In genomic region chr9:131640438-131641181, GRCh38 we compare ENCODE assay signal across 9 cellular contexts.
DNase-seq lines count a peak whose midpoint lies in the region; ATAC-seq and TF ChIP-seq lines count a peak whose summit lies in the region.
"Had no signal": no experiment of that assay in that cellular context is flagged by ENCODE, and none has a peak within 500 bp of the region (broad histone marks: within the 10 kb centered on the region; RNA-seq: fewer than 3 reads in every experiment).

No MANE protein-coding gene starts in this region.

- H2AK5ac ChIP-seq in IMR-90 (ENCODE audit: low read depth, low read length) = no peak overlapping the region

- TF ChIP-seq RAD21 in IMR-90 (IDR thresholded peaks at IDR 0.05; ENCODE audit: low read length) = no peak

- POLR2A ChIA-PET in IMR-90 (lab: Charles Lee; ENCODE audit: unreplicated experiment) = no interaction called here

- 0 out of 2 replicates have a peak overlapping the region, but pooled peaks have one; percentile 1 for H3K4ac ChIP-seq in IMR-90 (ENCODE audit: low read depth, low read length)

- peaks cover 12% of the 10 kb centered on the region for H3K9me1 ChIP-seq in IMR-90 (ENCODE audit: insufficient read depth, low read length)

- no peak for ATAC-seq in IMR-90 (ENCODE audit: low read depth)
- ATAC-seq in sciatic nerve = peak; percentile 3
- no peak for ATAC-seq in lower lobe of right lung
- no peak for ATAC-seq in HG03280 (IDR thresholded peaks at IDR 0.05; ENCODE audit: unreplicated experiment)

- H3K9me3 ChIP-seq in IMR-90 (ENCODE audit: control insufficient read depth, insufficient read depth, low read length) = no peaks in the 10 kb centered on the region
- no peaks in the 10 kb centered on the region for H3K9me3 ChIP-seq in lower lobe of right lung

- H2BK5ac ChIP-seq in IMR-90 (ENCODE audit: low read depth, low read length, poor library complexity, severe bottlenecking) = no peak overlapping the region

- H3K4me1 ChIP-seq in IMR-90 (ENCODE audit: control insufficient read depth, insufficient read depth, low read length) (peaks cover 14% of the 10 kb centered on the region), lower lobe of right lung (peaks cover 24% of the 10 kb centered on the region)

- TF ChIP-seq CTCF in IMR-90 (conservative IDR thresholded peaks at IDR 0.05; ENCODE audit: low read depth, low read length) (no peak), dorsolateral prefrontal cortex (IDR thresholded peaks at IDR 0.05 in 54 of 56, conservative IDR thresholded peaks at IDR 0.05 in 2 of 56; ENCODE audit: low read depth in 1 of 56, partially characterized antibody in 56 of 56) (peak in 3 of 56 donors; percentile 4 to 21 (median 15)), lower lobe of right lung (IDR thresholded peaks at IDR 0.05) (no peak)

- no peak overlapping the region for H3K9ac ChIP-seq in IMR-90 (ENCODE audit: low read depth, low read length)

- no TSS peak for BruUV-seq in IMR-90 (replicated peaks; lab: Mats Ljungman, UMichigan)

- no peak overlapping the region; the same call in 2 of the 3 replicates for H2BK15ac ChIP-seq in IMR-90 (ENCODE audit: low read depth, low read length)

- H4K20me1 ChIP-seq in IMR-90 (ENCODE audit: insufficient read depth, low read length) = no peaks in the 10 kb centered on the region

- H3K23ac ChIP-seq in IMR-90 (ENCODE audit: low read depth, low read length) = no peak overlapping the region

- H3K36me3 ChIP-seq in IMR-90 (ENCODE audit: control insufficient read depth, insufficient read depth, low read length) (peaks cover 13% of the 10 kb centered on the region), lower lobe of right lung (peaks cover 60% of the 10 kb centered on the region)

- no peak overlapping the region for H2BK120ac ChIP-seq in IMR-90 (ENCODE audit: low read depth, low read length)

- H3K4me3 ChIP-seq in IMR-90 (ENCODE audit: insufficient read depth, low read depth, low read length) (no peak overlapping the region), dorsolateral prefrontal cortex (no peak overlapping the region), lower lobe of right lung (no peak overlapping the region)

- no peak overlapping the region for H4K91ac ChIP-seq in IMR-90 (ENCODE audit: insufficient read depth, low read depth, low read length)

- DNase-seq in CD1c-positive myeloid dendritic cell (ENCODE audit: extremely low spot score) = peak; percentile 82
- no peak for DNase-seq in IMR-90
- DNase-seq in dorsolateral prefrontal cortex = peak in 3 of 10 donors; percentile 40 to 50 (median 45)
- DNase-seq in sciatic nerve (ENCODE audit: low spot score) = peak; percentile 58
- no peak for DNase-seq in lower lobe of right lung
- DNase-seq in OCI-M2 (lab: John Stamatoyannopoulos, UW; ENCODE audit: unreplicated experiment) = no peak
- no peak for DNase-seq in ureter (ENCODE audit: low spot score)
- DNase-seq: DMS53 had no signal

- no peak overlapping the region for H2AFZ ChIP-seq in IMR-90 (replicated peaks; ENCODE audit: low read length, poor library complexity)

- 100% methylated on average over 3 of the region's 11 CpGs; no CpG with 5 or more reads in 1 of the 2 experiments for WGBS in IMR-90 (ENCODE audit: extremely low coverage in 2 of 2, insufficient read length in 1 of 2), 2 experiments

- H3K27ac ChIP-seq in IMR-90 (ENCODE audit: insufficient read depth, low read length) = no peak overlapping the region
- peak overlapping the region in 46 of 59 donors; percentile 4 to 86 (median 67) for H3K27ac ChIP-seq in dorsolateral prefrontal cortex
- no peak overlapping the region for H3K27ac ChIP-seq in lower lobe of right lung

- H3K27me3 ChIP-seq in IMR-90 (ENCODE audit: control insufficient read depth, insufficient read depth, low read length) (no peaks in the 10 kb centered on the region), dorsolateral prefrontal cortex (no peaks in the 10 kb centered on the region), lower lobe of right lung (ENCODE audit: low read depth) (no peaks in the 10 kb centered on the region)

- no peak overlapping the region for H3K14ac ChIP-seq in IMR-90 (replicated peaks; ENCODE audit: low read depth, low read length)

- dilution Hi-C loops in IMR-90 (cut with HindIII; ENCODE audit: low sequenced_read_pairs, unreplicated experiment) = no loop called here

- peak overlapping the region; percentile 20 for H2AK9ac ChIP-seq in IMR-90 (replicated peaks; ENCODE audit: low read depth, low read length, poor library complexity)

- CTCF ChIA-PET in IMR-90 (lab: Yijun Ruan, JAX) = no interaction called here

- intact Hi-C loops in IMR-90 (cut with micrococcal nuclease) = no loop called here
- intact Hi-C loops in dorsolateral prefrontal cortex (cut with DNase I) = no loop called here
- intact Hi-C loops in sciatic nerve (cut with DNase I) = no loop called here
- intact Hi-C loops in lower lobe of right lung (cut with DNase I) = no loop called here

- H4K8ac ChIP-seq in IMR-90 (ENCODE audit: low read depth in 2 of 2, low read length in 2 of 2) = no peak overlapping the region

- no peak for TF ChIP-seq POLR2A in IMR-90 (IDR thresholded peaks at IDR 0.05; ENCODE audit: low read depth, low read length)

- peaks cover 8 to 39% of the 10 kb centered on the region in 2 experiments; a peak in 3 of 4 replicates for H3K79me1 ChIP-seq in IMR-90 (ENCODE audit: low read depth in 1 of 2, low read length in 2 of 2)

- in situ Hi-C loops in IMR-90 (cut with MboI; ENCODE audit: low sequenced_read_pairs) = no loop called here

- H3K56ac ChIP-seq in IMR-90 (ENCODE audit: extremely low read depth, insufficient read depth, low read length) = no peak overlapping the region

- H4K5ac ChIP-seq in IMR-90 (ENCODE audit: low read depth, low read length) = no peak overlapping the region

- no peak overlapping the region for H2BK20ac ChIP-seq in IMR-90 (ENCODE audit: low read depth, low read length)

- 0 out of 2 replicates have a peak overlapping the region, but pooled peaks have one; percentile 14 for H3K18ac ChIP-seq in IMR-90 (ENCODE audit: low read depth, low read length)

- H3K4me2 ChIP-seq in IMR-90 (ENCODE audit: low read depth, low read length) = no peak overlapping the region

TF ChIP-seq in IMR-90, 13 proteins besides CTCF, POLR2A, EP300 and RAD21:
- TF ChIP-seq ELK1 (IDR thresholded peaks at IDR 0.05; ENCODE audit: borderline replicate concordance, low read depth, low read length) (no peak), MAZ (IDR thresholded peaks at IDR 0.05; ENCODE audit: borderline replicate concordance, low read depth, low read length) (no peak), MAFK (IDR thresholded peaks at IDR 0.05; ENCODE audit: low read depth, low read length) (no peak), RFX5 (IDR thresholded peaks at IDR 0.05; ENCODE audit: low read depth, low read length) (no peak), FOS (IDR thresholded peaks at IDR 0.05; ENCODE audit: low read depth, low read length) (no peak), CHD1 (IDR thresholded peaks at IDR 0.05; ENCODE audit: low read depth, low read length) (no peak), MXI1 (IDR thresholded peaks at IDR 0.05; ENCODE audit: borderline replicate concordance, low read depth, low read length) (no peak), NFE2L2 (IDR thresholded peaks at IDR 0.05; ENCODE audit: low read depth, low read length) (no peak), RCOR1 (IDR thresholded peaks at IDR 0.05; ENCODE audit: insufficient replicate concordance, low read length) (no peak), BHLHE40 (IDR thresholded peaks at IDR 0.05; ENCODE audit: low read depth, low read length) (no peak), CEBPB (IDR thresholded peaks at IDR 0.05; ENCODE audit: low read depth, low read length) (no peak), USF2 (IDR thresholded peaks at IDR 0.05; ENCODE audit: low read depth, low read length) (no peak), SMC3 (IDR thresholded peaks at IDR 0.05; ENCODE audit: low read depth, low read length) (no peak)

Comparison
In these comparisons a context has a peak if more than half of its experiments do, and no peak if none do; other contexts are left out.
1. DNase-seq: peak in CD1c-positive myeloid dendritic cell (single experiment) and sciatic nerve (single experiment); none in IMR-90 (single experiment), lower lobe of right lung (single experiment), OCI-M2 (single experiment) and ureter (single experiment).
2. H3K27ac ChIP-seq: peak in dorsolateral prefrontal cortex (46 of 59); none in IMR-90 (single experiment) and lower lobe of right lung (single experiment).